8 cellular contexts compared by ENCODE assay signal in genomic region chr14:44960646-44961045, GRCh38. TPM values are rescaled to one million over a fixed set of nuclear protein-coding genes. Genes with fewer than 3 reads are reported as not detected.
DNase-seq lines count a peak whose midpoint lies in the region; ATAC-seq and TF ChIP-seq lines count a peak whose summit lies in the region.

No MANE protein-coding gene starts in this region.

- H3K27ac Mint-ChIP-seq in endothelial cell (ENCODE audit: unreplicated experiment): no peak overlapping the region

- H3K4me2 ChIP-seq in BLaER1 treated with 17β-estradiol and CSF1 and Interleukin-3, amounts not matched to agents 10 nM and 100 nM: peak overlapping the region; percentile 73 to 95 (median 86)
- peak overlapping the region; percentile 66 for H3K4me2 ChIP-seq in neural cell (ENCODE audit: low read length)

- H3K9me3 ChIP-seq in BLaER1 treated with 17β-estradiol and CSF1 and Interleukin-3, amounts not matched to agents 10 nM and 100 nM (replicated peaks in 1 of 11): peaks cover 31 to 37% (median 35%) of the 10 kb centered on the region in 11 experiments
- H3K9me3 ChIP-seq in neural cell (ENCODE audit: low read length): no peaks in the 10 kb centered on the region

- H3K9me2 ChIP-seq in neural cell (ENCODE audit: insufficient read depth, low read length): no peaks in the 10 kb centered on the region

- no peak overlapping the region for H2AFZ ChIP-seq in neural cell (ENCODE audit: low read depth, low read length)

- H3K36me3 ChIP-seq in BLaER1 treated with 17β-estradiol and CSF1 and Interleukin-3, amounts not matched to agents 10 nM and 100 nM: peaks cover 0 to 21% (median 14%) of the 10 kb centered on the region in 11 experiments; a peak in 17 of 22 replicates
- H3K36me3 ChIP-seq in neural cell (ENCODE audit: insufficient read depth, low read length): no peaks in the 10 kb centered on the region

- H3K27me3 ChIP-seq in BLaER1 treated with 17β-estradiol and CSF1 and Interleukin-3, amounts not matched to agents 10 nM and 100 nM: no peaks in the 10 kb centered on the region
- H3K27me3 ChIP-seq in neural cell (ENCODE audit: insufficient read depth, low read depth, low read length): no peaks in the 10 kb centered on the region

- DNase-seq in LNCaP clone FGC (ENCODE audit: low read depth): no peak
- DNase-seq in endothelial cell (ENCODE audit: low spot score): no peak
- DNase-seq in NCI-H446 treated with DMSO at 0.1 percent for 48 hours (lab: John Stamatoyannopoulos, UW): no peak

- no peaks in the 10 kb centered on the region for H3K9me3 Mint-ChIP-seq in endothelial cell (ENCODE audit: unreplicated experiment)

- peaks cover 81% of the 10 kb centered on the region for H3K79me2 ChIP-seq in neural cell (replicated peaks; ENCODE audit: insufficient read depth, low read length)

- H3K4me3 Mint-ChIP-seq in endothelial cell (ENCODE audit: unreplicated experiment): peak overlapping the region; percentile 86

- no peak for TF ChIP-seq EP300 in neural cell (conservative IDR thresholded peaks at IDR 0.05; ENCODE audit: poor library complexity, severe bottlenecking)

- no peak for ATAC-seq in HG02571 (IDR thresholded peaks at IDR 0.05; ENCODE audit: unreplicated experiment)
- ATAC-seq in HG02973 (IDR thresholded peaks at IDR 0.05; ENCODE audit: unreplicated experiment): no peak
- no peak for ATAC-seq in HG02623 (IDR thresholded peaks at IDR 0.05; ENCODE audit: unreplicated experiment)

- H3F3A ChIP-seq in neural cell (ENCODE audit: insufficient read depth, low read length, poor library complexity, severe bottlenecking): peaks cover 7% of the 10 kb centered on the region

- H3K27me3 Mint-ChIP-seq in endothelial cell (ENCODE audit: unreplicated experiment): peaks cover 8% of the 10 kb centered on the region

- peak overlapping the region; percentile 74 to 90 (median 82) for H3K4me3 ChIP-seq in BLaER1 treated with 17β-estradiol and CSF1 and Interleukin-3, amounts not matched to agents 10 nM and 100 nM
- H3K4me3 ChIP-seq in LNCaP clone FGC (ENCODE audit: low read depth, low read length): peak overlapping the region; percentile 85
- H3K4me3 ChIP-seq in neural cell (ENCODE audit: low read length): peak overlapping the region; percentile 85

- peak overlapping the region in 10 of 11 experiments; percentile 73 to 92 (median 81); a peak in 19 of 22 replicates for H3K27ac ChIP-seq in BLaER1 treated with 17β-estradiol and CSF1 and Interleukin-3, amounts not matched to agents 10 nM and 100 nM
- peak overlapping the region; percentile 95 for H3K27ac ChIP-seq in neural cell (ENCODE audit: low read length)

- H3K9ac ChIP-seq in BLaER1 treated with 17β-estradiol and CSF1 and Interleukin-3, amounts not matched to agents 10 nM and 100 nM: peak overlapping the region; percentile 77 to 91 (median 84)
- peak overlapping the region; percentile 85 for H3K9ac ChIP-seq in neural cell (ENCODE audit: low read length)

- no peak for TF ChIP-seq CTCF in LNCaP clone FGC (IDR thresholded peaks at IDR 0.05; ENCODE audit: control insufficient read depth, extremely low read depth, insufficient read depth)
- no peak for TF ChIP-seq CTCF in endothelial cell (IDR thresholded peaks at IDR 0.05; ENCODE audit: unreplicated experiment)
- TF ChIP-seq CTCF in neural cell (IDR thresholded peaks at IDR 0.05; ENCODE audit: poor library complexity, severe bottlenecking): no peak

- H3K4me1 Mint-ChIP-seq in endothelial cell (ENCODE audit: unreplicated experiment): peaks cover 30% of the 10 kb centered on the region

- peaks cover 21 to 62% (median 37%) of the 10 kb centered on the region in 10 experiments for H3K4me1 ChIP-seq in BLaER1 treated with 17β-estradiol and CSF1 and Interleukin-3, amounts not matched to agents 10 nM and 100 nM

- peaks cover 0 to 51% (median 6%) of the 10 kb centered on the region in 11 experiments; a peak in 12 of 22 replicates for H4K20me1 ChIP-seq in BLaER1 treated with 17β-estradiol and CSF1 and Interleukin-3, amounts not matched to agents 10 nM and 100 nM
- H4K20me1 ChIP-seq in neural cell (ENCODE audit: insufficient read depth): no peaks in the 10 kb centered on the region

- peaks cover 6% of the 10 kb centered on the region for H3K36me3 Mint-ChIP-seq in endothelial cell (ENCODE audit: low read depth, unreplicated experiment)

- no peak for TF ChIP-seq RAD21 in neural cell (conservative IDR thresholded peaks at IDR 0.05)

TF ChIP-seq in neural cell, 6 proteins besides CTCF, POLR2A, EP300 and RAD21:
- TF ChIP-seq TAF1 (IDR thresholded peaks at IDR 0.05; ENCODE audit: low read depth) (no peak), SMC3 (conservative IDR thresholded peaks at IDR 0.05; ENCODE audit: poor library complexity) (no peak), REST (IDR thresholded peaks at IDR 0.05; ENCODE audit: borderline replicate concordance) (no peak), EZH2 (IDR thresholded peaks at IDR 0.05; ENCODE audit: borderline replicate concordance, insufficient read depth, low read length, poor library complexity, severe bottlenecking) (no peak), POLR2AphosphoS5 (IDR thresholded peaks at IDR 0.05) (no peak), MXI1 (conservative IDR thresholded peaks at IDR 0.05; ENCODE audit: poor library complexity, severe bottlenecking) (no peak)

RNA-seq across cellular contexts. Expression of gene KLHL28, which starts 1.1 kb away (rescaled TPM):
- 14.3 TPM for total RNA-seq in endothelial cell (ENCODE audit: unreplicated experiment)
- polyA plus RNA-seq in neural cell: 16.1 and 17.4 TPM in 2 replicates
- polyA minus RNA-seq in neural cell: 56.2 and 65.4 TPM in 2 replicates

RNA-seq across cellular contexts. Expression of gene TOGARAM1, which starts 1.3 kb away (rescaled TPM):
- total RNA-seq in endothelial cell (ENCODE audit: unreplicated experiment): 17.1 TPM
- polyA plus RNA-seq in neural cell: 20.8 and 23.8 TPM in 2 replicates
- 64.8 and 68.3 TPM in 2 replicates for polyA minus RNA-seq in neural cell
